In the genomic region with DNA sequence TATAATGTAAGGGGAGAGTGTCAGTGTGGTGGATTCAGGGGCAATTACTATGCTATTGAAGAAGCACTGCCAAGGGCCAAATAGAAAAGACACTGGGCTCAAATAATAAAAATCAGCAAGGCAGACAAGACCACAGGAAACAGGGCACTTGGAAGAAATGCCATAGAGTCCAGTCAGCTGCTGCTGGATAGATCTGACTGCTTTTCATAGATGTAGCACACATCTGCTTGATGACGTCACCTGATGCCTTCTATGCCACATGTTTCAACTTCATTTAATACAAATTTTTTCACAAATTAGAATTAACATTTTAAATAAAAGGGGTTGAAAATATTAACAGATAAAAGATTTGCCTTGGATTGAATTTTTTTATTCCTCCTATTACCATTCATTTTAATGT, we compare ENCODE assay signal across 18 cellular contexts. TPM values are rescaled to one million over a fixed set of nuclear protein-coding genes. Genes with fewer than 3 reads are reported as not detected.
DNase-seq lines count a peak whose midpoint lies in the region; ATAC-seq, FAIRE-seq and TF ChIP-seq lines count a peak whose summit lies in the region.
"Had no signal": no experiment of that assay in that cellular context is flagged by ENCODE, and none has a peak within 500 bp of the region (broad histone marks: within the 10 kb centered on the region; RNA-seq: fewer than 3 reads in every experiment).

No MANE protein-coding gene starts in this region.

- no peaks in the 10 kb centered on the region for H3K9me1 ChIP-seq in K562 (ENCODE audit: control insufficient read depth, insufficient read depth, low read length)

- in situ Hi-C loops in K562 (cut with MboI), result no loop called here

- peaks cover 0 to 9% of the 10 kb centered on the region in 2 experiments; a peak in 3 of 5 replicates for H3K4me1 ChIP-seq in K562 (replicated peaks in 1 of 2; ENCODE audit: control insufficient read depth in 2 of 2, insufficient read depth in 2 of 2, low read length in 2 of 2)
- H3K4me1 ChIP-seq: BE2C had no signal

- H2AFZ ChIP-seq in K562 (ENCODE audit: low read depth, low read length), result no peak overlapping the region

- BruUV-seq in K562 (replicated peaks; lab: Mats Ljungman, UMichigan), result no TSS peak

- no peaks in the 10 kb centered on the region for H3K27me3 ChIP-seq in K562 (ENCODE audit: control insufficient read depth in 2 of 2, insufficient read depth in 2 of 2, low read length in 2 of 2)
- H3K27me3 ChIP-seq: BE2C had no signal

- peak; percentile 57 for DNase-seq in AG08395 (ENCODE audit: low spot score)
- peak; percentile 19 for DNase-seq in GM03348 (ENCODE audit: low spot score)
- DNase-seq in K562 (ENCODE audit: extremely low read depth in 1 of 4, low spot score in 3 of 4), result no peak
- peak; percentile 58 for DNase-seq in myocyte (ENCODE audit: low read depth)
- no peak for DNase-seq in coronary artery (ENCODE audit: low spot score)
- DNase-seq in DMS 273 (lab: John Stamatoyannopoulos, UW; ENCODE audit: unreplicated experiment), result no peak
- no peak for DNase-seq in cerebellum (ENCODE audit: low spot score)
- no peak for DNase-seq in amygdala (lab: John Stamatoyannopoulos, UW)
- DNase-seq: BE2C; CD4-positive, alpha-beta memory T cell; KBM-7; NCI-H1105; NCI-H187; NCI-H69 had no signal

- TF ChIP-seq POLR2A in K562 (conservative IDR thresholded peaks at IDR 0.05), result no peak

- POLR2A ChIA-PET in K562 (lab: Yijun Ruan, JAX), result no interaction called here

- no peak for FAIRE-seq in K562 (lab: Jason Lieb, UNC)
- FAIRE-seq: D721Med, GM18507, HTR-8/SVneo had no signal

- TF ChIP-seq RAD21 in K562 (CRISPR knock-in tag; conservative IDR thresholded peaks at IDR 0.05 in 1 of 2, IDR thresholded peaks at IDR 0.05 in 1 of 2), result no peak

- TF ChIP-seq CTCF in K562 (IDR thresholded peaks at IDR 0.05 in 2 of 3, conservative IDR thresholded peaks at IDR 0.05 in 1 of 3; ENCODE audit: insufficient read depth in 2 of 3, low read depth in 1 of 3, low read length in 3 of 3) (no peak), coronary artery (IDR thresholded peaks at IDR 0.05) (no peak)

- intact Hi-C loops in K562 (cut with micrococcal nuclease), result no loop called here

- no peaks in the 10 kb centered on the region for H3K79me2 ChIP-seq in K562 (ENCODE audit: control insufficient read depth, insufficient read depth, low read length)

- H3K4me2 ChIP-seq in K562 (ENCODE audit: insufficient read depth, low read length), result no peak overlapping the region

- TF ChIP-seq EP300 in K562 (IDR thresholded peaks at IDR 0.05; ENCODE audit: low read length), result no peak

- no peak overlapping the region for H3K9ac ChIP-seq in K562 (ENCODE audit: insufficient read depth in 1 of 2, low read depth in 2 of 2, low read length in 2 of 2)

- H3K4me3 ChIP-seq in K562 (no peak overlapping the region), coronary artery (no peak overlapping the region)
- H3K4me3 ChIP-seq: SK-N-MC had no signal

- H3K27ac ChIP-seq in K562 (ENCODE audit: extremely low read depth, low read depth, low read length) (no peak overlapping the region), coronary artery (no peak overlapping the region)
- H3K27ac ChIP-seq: SK-N-MC had no signal

- CTCF ChIA-PET in K562 (lab: Yijun Ruan, JAX; ENCODE audit: low intra/inter-chr PET ratio), result no interaction called here

- H4K20me1 ChIP-seq in K562 (replicated peaks; ENCODE audit: control insufficient read depth, insufficient read depth, low read length), result no peaks in the 10 kb centered on the region

- WGBS in K562 (ENCODE audit: insufficient coverage, low coverage, missing lambda C conversion rate), result 55% methylated on average over 1 of the region's 1 CpG

- no peak for ATAC-seq in K562

- no peaks in the 10 kb centered on the region for H3K36me3 ChIP-seq in K562 (ENCODE audit: control insufficient read depth, insufficient read depth, low read length)
- H3K36me3 ChIP-seq: BE2C had no signal

- no peaks in the 10 kb centered on the region for H3K9me3 ChIP-seq in K562 (replicated peaks; ENCODE audit: control insufficient read depth, insufficient read depth, low read depth, low read length)
- H3K9me3 ChIP-seq: BE2C had no signal

TF ChIP-seq in K562, 482 proteins besides CTCF, POLR2A, EP300 and RAD21:
- TF ChIP-seq ATF7 (IDR thresholded peaks at IDR 0.05), result peak; percentile 53; the same call in 1 of the 2 replicates
- no peak for TF ChIP-seq ADNP (tag; IDR thresholded peaks at IDR 0.05)
- no peak for TF ChIP-seq JUND (IDR thresholded peaks at IDR 0.05; ENCODE audit: borderline replicate concordance, low read depth, low read length)
- TF ChIP-seq JUND (tag; IDR thresholded peaks at IDR 0.05; ENCODE audit: borderline replicate concordance, low read depth, low read length), result peak; percentile 45; the same call in 1 of the 3 replicates
- TF ChIP-seq, protein P1, sequence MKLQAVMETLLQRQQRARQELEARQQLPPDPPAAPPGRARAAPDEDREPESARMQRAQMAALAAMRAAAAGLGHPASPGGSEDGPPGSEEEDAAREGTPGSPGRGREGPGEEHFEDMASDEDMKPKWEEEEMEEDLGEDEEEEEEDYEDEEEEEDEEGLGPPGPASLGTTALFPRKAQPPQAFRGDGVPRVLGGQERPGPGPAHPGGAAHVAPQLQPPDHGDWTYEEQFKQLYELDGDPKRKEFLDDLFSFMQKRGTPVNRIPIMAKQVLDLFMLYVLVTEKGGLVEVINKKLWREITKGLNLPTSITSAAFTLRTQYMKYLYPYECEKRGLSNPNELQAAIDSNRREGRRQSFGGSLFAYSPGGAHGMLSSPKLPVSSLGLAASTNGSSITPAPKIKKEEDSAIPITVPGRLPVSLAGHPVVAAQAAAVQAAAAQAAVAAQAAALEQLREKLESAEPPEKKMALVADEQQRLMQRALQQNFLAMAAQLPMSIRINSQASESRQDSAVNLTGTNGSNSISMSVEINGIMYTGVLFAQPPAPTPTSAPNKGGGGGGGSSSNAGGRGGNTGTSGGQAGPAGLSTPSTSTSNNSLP (IDR thresholded peaks at IDR 0.05; ENCODE audit: borderline replicate concordance, low read depth, low read length), result no peak
- TF ChIP-seq ATF1 (CRISPR knock-in tag; IDR thresholded peaks at IDR 0.05), result no peak
- peak; percentile 43; the same call in 1 of the 2 replicates for TF ChIP-seq ATF1 (tag; IDR thresholded peaks at IDR 0.05)
- no peak for TF ChIP-seq CREM (IDR thresholded peaks at IDR 0.05; ENCODE audit: low read depth)
- TF ChIP-seq, protein P2, sequence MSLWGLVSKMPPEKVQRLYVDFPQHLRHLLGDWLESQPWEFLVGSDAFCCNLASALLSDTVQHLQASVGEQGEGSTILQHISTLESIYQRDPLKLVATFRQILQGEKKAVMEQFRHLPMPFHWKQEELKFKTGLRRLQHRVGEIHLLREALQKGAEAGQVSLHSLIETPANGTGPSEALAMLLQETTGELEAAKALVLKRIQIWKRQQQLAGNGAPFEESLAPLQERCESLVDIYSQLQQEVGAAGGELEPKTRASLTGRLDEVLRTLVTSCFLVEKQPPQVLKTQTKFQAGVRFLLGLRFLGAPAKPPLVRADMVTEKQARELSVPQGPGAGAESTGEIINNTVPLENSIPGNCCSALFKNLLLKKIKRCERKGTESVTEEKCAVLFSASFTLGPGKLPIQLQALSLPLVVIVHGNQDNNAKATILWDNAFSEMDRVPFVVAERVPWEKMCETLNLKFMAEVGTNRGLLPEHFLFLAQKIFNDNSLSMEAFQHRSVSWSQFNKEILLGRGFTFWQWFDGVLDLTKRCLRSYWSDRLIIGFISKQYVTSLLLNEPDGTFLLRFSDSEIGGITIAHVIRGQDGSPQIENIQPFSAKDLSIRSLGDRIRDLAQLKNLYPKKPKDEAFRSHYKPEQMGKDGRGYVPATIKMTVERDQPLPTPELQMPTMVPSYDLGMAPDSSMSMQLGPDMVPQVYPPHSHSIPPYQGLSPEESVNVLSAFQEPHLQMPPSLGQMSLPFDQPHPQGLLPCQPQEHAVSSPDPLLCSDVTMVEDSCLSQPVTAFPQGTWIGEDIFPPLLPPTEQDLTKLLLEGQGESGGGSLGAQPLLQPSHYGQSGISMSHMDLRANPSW (CRISPR knock-in tag; IDR thresholded peaks at IDR 0.05), result no peak
- no peak for TF ChIP-seq ZNF12 (CRISPR knock-in tag; IDR thresholded peaks at IDR 0.05)
- TF ChIP-seq, protein P3, sequence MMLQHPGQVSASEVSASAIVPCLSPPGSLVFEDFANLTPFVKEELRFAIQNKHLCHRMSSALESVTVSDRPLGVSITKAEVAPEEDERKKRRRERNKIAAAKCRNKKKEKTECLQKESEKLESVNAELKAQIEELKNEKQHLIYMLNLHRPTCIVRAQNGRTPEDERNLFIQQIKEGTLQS (IDR thresholded peaks at IDR 0.05), result peak; percentile 90
- TF ChIP-seq, protein P3 (CRISPR knock-in tag; conservative IDR thresholded peaks at IDR 0.05), result no peak

RNA-seq across cellular contexts. Expression of gene AHI1, which starts 23.9 kb away (rescaled TPM):
- total RNA-seq in K562 (2011; cell fraction: chromatin; rRNA removed; ENCODE audit: low replicate concordance), result 51.8 and 267 TPM in 2 replicates
- 24.5 and 37.9 TPM in 2 replicates for total RNA-seq in K562 (2011; cell fraction: nucleolus; rRNA removed)
- total RNA-seq in K562 (2011; cell fraction: nucleoplasm; rRNA removed), result 73.0 and 108 TPM in 2 replicates
- total RNA-seq in K562 (2014; rRNA removed) (23.8 and 26.2 TPM in 2 replicates), K562 (2014; rRNA removed; fragmentation: Illumina TruSeq; extraction: Trizol) (45.6 and 54.3 TPM in 2 replicates), K562 (2015; rRNA removed; fragmentation: Illumina TruSeq; extraction: Trizol) (37.1 and 41.1 TPM in 2 replicates), K562 (2021) (30.9 and 33.8 TPM in 2 replicates), myocyte (25.2 and 40.0 TPM in 2 replicates), cerebellum (54.0 TPM)
- polyA plus RNA-seq in K562 (2011; rRNA removed) (39.6 and 54.9 TPM in 2 replicates), K562 (2014; fragmentation: Illumina TruSeq; extraction: Trizol) (30.0 and 34.8 TPM in 2 replicates), K562 (2014; fragmentation: Nextera tagmentation; extraction: Ambion mirVana) (10 to 100 TPM; 24.7 to 27.7 TPM), K562 (2014; rRNA removed) (24.1 and 32.2 TPM in 2 replicates)
- polyA plus RNA-seq in K562 (2011; cell fraction: cytosol; rRNA removed), result 6.8 and 11.1 TPM in 2 replicates
- 63.7 and 78.6 TPM in 2 replicates for polyA plus RNA-seq in K562 (2011; cell fraction: nucleus; rRNA removed)
- polyA plus RNA-seq in K562 (2012), result 19.1 and 23.8 TPM in 2 replicates
- polyA minus RNA-seq in K562 (2011; rRNA and poly(A)+ RNA removed), result 104 and 113 TPM in 2 replicates
- polyA minus RNA-seq in K562 (2011; cell fraction: cytosol; rRNA and poly(A)+ RNA removed), result 19.1 and 22.9 TPM in 2 replicates
- polyA minus RNA-seq in K562 (2011; cell fraction: nucleus; rRNA and poly(A)+ RNA removed), result 73.5 and 131 TPM in 2 replicates
- 12.7 TPM for polyA plus RNA-seq in myocyte (2012)

Comparison
In these comparisons a context has a peak if more than half of its experiments do, and no peak if none do; other contexts are left out.
1. DNase-seq: peak in AG08395 (single experiment), GM03348 (single experiment) and myocyte (single experiment); none in K562 (0 of 4), coronary artery (single experiment), DMS 273 (single experiment), cerebellum (single experiment) and amygdala (0 of 56).